Comparison of ENCODE assay signal across 29 cellular contexts in genomic region chr6:106109043-106109442, GRCh38.
"Had no signal": no experiment of that assay in that cellular context is flagged by ENCODE, and none has a peak within 500 bp of the region (broad histone marks: within the 10 kb centered on the region; RNA-seq: fewer than 3 reads in every experiment).

No MANE protein-coding gene starts in this region.

- H3K4me3 Mint-ChIP-seq: activated CD4-positive, alpha-beta memory T cell treated with anti-CD3 and anti-CD28 coated beads for 36 hours; activated CD4-positive, alpha-beta T cell treated with anti-CD3 and anti-CD28 coated beads, Interleukin-2, amount 10 ng/mL, durations not matched to agents 7 days and 5 days; activated naive CD8-positive, alpha-beta T cell treated with anti-CD3 and anti-CD28 coated beads, Interleukin-2, amount 50 U/mL, for 24 hours; activated T-helper 1 cell treated with anti-CD3 and anti-CD28 coated beads, Interleukin-12 subunit alpha, Interleukin-12 subunit beta, Interleukin-2, Interleukin-4 antibody, amounts not matched to agents 30 ng/mL and 10 ng/mL and 1 ng/mL, durations not matched to agents 14 hours and 24 hours and 36 hours; brain had no signal

- H3K27me3 ChIP-seq: ascending aorta, cardiac muscle cell, MG63 had no signal

- H3K27ac Mint-ChIP-seq: activated CD4-positive, alpha-beta memory T cell treated with anti-CD3 and anti-CD28 coated beads for 36 hours; activated CD4-positive, alpha-beta T cell treated with anti-CD3 and anti-CD28 coated beads, Interleukin-2, amount 10 ng/mL, durations not matched to agents 7 days and 5 days; activated naive CD4-positive, alpha-beta T cell treated with anti-CD3 and anti-CD28 coated beads, Interleukin-2, amount 50 U/mL, for 72 hours; activated naive CD8-positive, alpha-beta T cell treated with anti-CD3 and anti-CD28 coated beads, Interleukin-2, amount 50 U/mL, for 24 hours; brain had no signal

- H3K9me3 ChIP-seq: ascending aorta, MG63 had no signal

- H3K27me3 Mint-ChIP-seq: brain had no signal

- H3K4me3 ChIP-seq: ascending aorta, cardiac muscle cell, MG63, SK-N-MC had no signal

- H3K36me3 Mint-ChIP-seq: brain had no signal

- H3K4me1 ChIP-seq: ascending aorta had no signal

- H3K36me3 ChIP-seq: ascending aorta, cardiac muscle cell, MG63 had no signal

- H3K27ac ChIP-seq: ascending aorta, cardiac muscle cell, SK-N-MC had no signal

- H3K9me3 Mint-ChIP-seq: activated CD4-positive, alpha-beta memory T cell treated with anti-CD3 and anti-CD28 coated beads for 36 hours; activated CD4-positive, alpha-beta T cell treated with anti-CD3 and anti-CD28 coated beads, Interleukin-2, amount 10 ng/mL, durations not matched to agents 7 days and 5 days; activated naive CD8-positive, alpha-beta T cell treated with anti-CD3 and anti-CD28 coated beads, Interleukin-2, amount 50 U/mL, for 24 hours; activated T-helper 1 cell treated with anti-CD3 and anti-CD28 coated beads, Interleukin-12 subunit alpha, Interleukin-12 subunit beta, Interleukin-2, Interleukin-4 antibody, amounts not matched to agents 30 ng/mL and 10 ng/mL and 1 ng/mL, durations not matched to agents 14 hours and 24 hours and 36 hours had no signal

- ATAC-seq: activated naive CD4-positive, alpha-beta T cell treated with anti-CD3 and anti-CD28 coated beads, Interleukin-2, amount 50 U/mL, for 72 hours; activated naive CD8-positive, alpha-beta T cell treated with anti-CD3 and anti-CD28 coated beads, Interleukin-2, amount 50 U/mL, for 24 hours; Panc1; Right ventricle myocardium inferior had no signal

- DNase-seq: activated CD4-positive, alpha-beta memory T cell treated with anti-CD3 and anti-CD28 coated beads for 36 hours; activated CD4-positive, alpha-beta T cell treated with anti-CD3 and anti-CD28 coated beads, Interleukin-2, amount 10 ng/mL, durations not matched to agents 7 days and 5 days; activated CD4-positive, CD25-positive, alpha-beta regulatory T cell; activated CD8-positive, alpha-beta memory T cell treated with anti-CD3 and anti-CD28 coated beads, Interleukin-2, amount 50 U/mL, for 4 hours; activated effector memory CD4-positive, alpha-beta T cell treated with anti-CD3 and anti-CD28 coated beads, Interleukin-2, amount 50 U/mL, for 16 hours; activated naive CD4-positive, alpha-beta T cell treated with Interleukin-2 at 50 U/mL for 16 hours; activated naive CD8-positive, alpha-beta T cell treated with anti-CD3 and anti-CD28 coated beads, Interleukin-2, amount 50 U/mL, for 24 hours; amniotic stem cell; KG1; MG63; MV-4-11; NCI-H1092 treated with DMSO at 0.1 percent for 48 hours; NCI-H1417 treated with DMSO at 0.1 percent for 48 hours; NCI-H1694; NCI-H2029; NCI-H2107; NCI-H2171 treated with DMSO at 0.1 percent for 48 hours; NCI-H226; NCI-H526; NCI-H774; RPMI8226 had no signal
